Comparison of ENCODE assay signal across 20 cellular contexts in the genomic region with DNA sequence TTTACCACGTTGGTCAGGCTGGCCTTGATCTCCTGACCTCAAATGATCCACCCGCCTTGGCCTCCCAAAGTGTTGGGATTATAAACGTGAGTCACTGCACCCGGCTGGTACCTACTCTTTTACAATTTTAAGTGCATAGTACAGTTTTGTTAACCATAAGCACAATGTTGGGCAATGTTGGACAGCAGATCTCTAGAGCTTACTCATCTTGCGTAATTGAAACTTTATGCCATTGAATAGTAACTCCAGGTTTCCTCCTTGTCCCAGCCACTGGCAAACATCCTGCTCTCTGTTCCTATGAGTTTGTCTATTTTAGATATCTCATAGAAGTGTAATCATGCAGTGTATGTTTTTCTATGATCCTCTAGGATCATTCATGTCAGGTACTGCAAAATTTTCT. TPM values are rescaled to one million over a fixed set of nuclear protein-coding genes. Genes with fewer than 3 reads are reported as not detected.
A peak's percentile ranks its signal among the peaks of the same experiment; 100 is the strongest.
DNase-seq lines count a peak whose midpoint lies in the region; ATAC-seq, FAIRE-seq and TF ChIP-seq lines count a peak whose summit lies in the region.
"Had no signal": no experiment of that assay in that cellular context is flagged by ENCODE, and none has a peak within 500 bp of the region (broad histone marks: within the 10 kb centered on the region; RNA-seq: fewer than 3 reads in every experiment).

No MANE protein-coding gene starts in this region.

- TF ChIP-seq CTCF in NB4 (IDR thresholded peaks at IDR 0.05; ENCODE audit: low read depth, low read length) (no peak), vagina (IDR thresholded peaks at IDR 0.05) (no peak)

- H3K36me3 ChIP-seq in vagina = no peaks in the 10 kb centered on the region
- H3K36me3 ChIP-seq: neural progenitor cell, right atrium auricular region had no signal

- H3K4me1 ChIP-seq in vagina = no peaks in the 10 kb centered on the region
- H3K4me1 ChIP-seq: right atrium auricular region had no signal

- no peaks in the 10 kb centered on the region for H3K9me3 ChIP-seq in vagina
- H3K9me3 ChIP-seq: SK-N-SH had no signal

- DNase-seq in H4 (ENCODE audit: low spot score) = peak; percentile 69
- DNase-seq in NB4 (ENCODE audit: low read depth) = peak; percentile 55
- DNase-seq in amniotic epithelial cell (ENCODE audit: low read depth) = peak; percentile 84
- DNase-seq in left colon = no peak
- DNase-seq in HTR-8/SVneo (ENCODE audit: insufficient read length, low spot score) = no peak
- DNase-seq in NCI-H2227 treated with DMSO at 0.1 percent for 48 hours (lab: John Stamatoyannopoulos, UW) = no peak
- no peak for DNase-seq in HT-29 (ENCODE audit: low spot score)
- no peak for DNase-seq in vagina (ENCODE audit: extremely low spot score in 2 of 2)
- DNase-seq: activated CD4-positive, alpha-beta T cell treated with anti-CD3 and anti-CD28 coated beads for 36 hours; aorta; CD4-positive, CD25-positive, alpha-beta regulatory T cell; DMS153; endodermal cell; foreskin melanocyte; NCI-H1092; NCI-H524 treated with DMSO at 0.1 percent for 48 hours; SK-N-SH; stimulated activated naive CD8-positive, alpha-beta T cell treated with anti-CD3 and anti-CD28 coated beads, Interleukin-15, Interleukin-2, amounts not matched to agents 100 U/mL and 50 U/mL, for 24 hours had no signal

- intact Hi-C loops in left colon (cut with DNase I, micrococcal nuclease) (no loop called here), vagina (cut with DNase I) (no loop called here)

- H3K27me3 ChIP-seq in vagina = no peaks in the 10 kb centered on the region
- H3K27me3 ChIP-seq: neural progenitor cell, right atrium auricular region had no signal

- H3K4me3 ChIP-seq in NB4 (ENCODE audit: low read depth, low read length) (no peak overlapping the region), vagina (no peak overlapping the region)
- H3K4me3 ChIP-seq: neural progenitor cell, right atrium auricular region had no signal

- H3K27ac ChIP-seq in vagina = no peak overlapping the region
- H3K27ac ChIP-seq: neural progenitor cell, right atrium auricular region had no signal

- peak; percentile 58 for ATAC-seq in left colon
- ATAC-seq: activated CD4-positive, alpha-beta T cell treated with anti-CD3 and anti-CD28 coated beads for 36 hours; stimulated activated naive CD8-positive, alpha-beta T cell treated with anti-CD3 and anti-CD28 coated beads, Interleukin-15, Interleukin-2, amounts not matched to agents 100 U/mL and 50 U/mL, for 24 hours had no signal

- TF ChIP-seq POLR2A in NB4 (IDR thresholded peaks at IDR 0.05; ENCODE audit: extremely low read depth, insufficient read length) = no peak
- no peak for TF ChIP-seq POLR2A in vagina (IDR thresholded peaks at IDR 0.05)

- FAIRE-seq in HTR-8/SVneo (lab: Jason Lieb, UNC) = no peak

RNA-seq across cellular contexts. Expression of gene CPE, which starts 9.3 kb away (rescaled TPM):
- total RNA-seq in H4 (2014; rRNA removed; shearing (Covaris generic)) = 18.5 and 21.4 TPM in 2 replicates
- total RNA-seq in left colon = 10 to 100 TPM; 24.8 to 43.8 TPM
- total RNA-seq in HT-29 (2014; rRNA removed; shearing (Covaris generic)) = not detected in 2 replicates
- 103 TPM for total RNA-seq in vagina
- total RNA-seq: activated CD4-positive, alpha-beta T cell treated with anti-CD3 and anti-CD28 coated beads for 36 hours had no signal

RNA-seq across cellular contexts. Expression of gene MSMO1, which starts 42.1 kb away (rescaled TPM):
- 138 and 149 TPM in 2 replicates for total RNA-seq in H4 (2014; rRNA removed; shearing (Covaris generic))
- 100 to 1,000 TPM in 1 of 2 donors, 10 to 100 TPM in 1; 98.7 to 195 TPM for total RNA-seq in left colon
- total RNA-seq in HT-29 (2014; rRNA removed; shearing (Covaris generic)) = 24.5 and 39.6 TPM in 2 replicates
- total RNA-seq in vagina = 43.5 TPM

Comparison
In these comparisons a context has a peak if more than half of its experiments do, and no peak if none do; other contexts are left out.
1. DNase-seq: peak in H4 (single experiment), NB4 (single experiment) and amniotic epithelial cell (single experiment); none in left colon (0 of 2), HTR-8/SVneo (single experiment), NCI-H2227 treated with DMSO at 0.1 percent for 48 hours (single experiment), HT-29 (single experiment) and vagina (0 of 2).
2. RNA of gene CPE, which starts 9.3 kb away (total RNA-seq): 103 TPM in vagina (single experiment), 24.8 to 43.8 TPM in left colon and 18.5 to 21.4 TPM in H4; not detected in HT-29; every median in the first group is over 10 times any median in the second.